Comparison of ENCODE assay signal across 13 cellular contexts in genomic region chr4:113474017-113474416, GRCh38.
DNase-seq lines count a peak whose midpoint lies in the region; ATAC-seq, FAIRE-seq and TF ChIP-seq lines count a peak whose summit lies in the region.
"Had no signal": no experiment of that assay in that cellular context is flagged by ENCODE, and none has a peak within 500 bp of the region (broad histone marks: within the 10 kb centered on the region; RNA-seq: fewer than 3 reads in every experiment).

No MANE protein-coding gene starts in this region.

- H3K27me3 ChIP-seq in bronchial epithelial cell (ENCODE audit: control insufficient read depth, insufficient read depth, low read length): no peaks in the 10 kb centered on the region

- H3K4me3 ChIP-seq in bronchial epithelial cell (ENCODE audit: low read depth, low read length): no peak overlapping the region

- no peaks in the 10 kb centered on the region for H3K27me3 Mint-ChIP-seq in T-helper 2 cell treated with Interferon-gamma antibody and Interleukin-4, amounts not matched to agents 5 μg/mL and 100 μg/mL, for 36 hours (ENCODE audit: low read depth)
- H3K27me3 Mint-ChIP-seq: effector memory CD8-positive, alpha-beta T cell had no signal

- intact Hi-C loops in left colon (cut with DNase I, micrococcal nuclease): no loop called here

- peak; percentile 23 for DNase-seq in T-helper 2 cell treated with Interferon-gamma antibody and Interleukin-4, amounts not matched to agents 5 μg/mL and 100 μg/mL, for 36 hours (ENCODE audit: low spot score)
- DNase-seq in T-helper 2 cell (no peak), HT1080 (ENCODE audit: low read depth) (peak; percentile 68), bronchial epithelial cell (ENCODE audit: low read depth) (peak; percentile 99), non-pigmented ciliary epithelial cell (ENCODE audit: low read depth) (peak; percentile 82), left colon (no peak)
- DNase-seq: 8988T; activated effector memory CD4-positive, alpha-beta T cell treated with Interleukin-2 at 50 U/mL for 16 hours; effector memory CD8-positive, alpha-beta T cell; left cardiac atrium; T-helper 9 cell had no signal

- H3K27ac Mint-ChIP-seq in T-helper 2 cell treated with Interferon-gamma antibody and Interleukin-4, amounts not matched to agents 5 μg/mL and 100 μg/mL, for 36 hours: no peak overlapping the region
- H3K27ac Mint-ChIP-seq: effector memory CD8-positive, alpha-beta T cell had no signal

- TF ChIP-seq CTCF in bronchial epithelial cell (IDR thresholded peaks at IDR 0.05; ENCODE audit: insufficient read depth, low read length, severe bottlenecking): no peak

- peaks cover 34% of the 10 kb centered on the region for H3K36me3 Mint-ChIP-seq in T-helper 2 cell treated with Interferon-gamma antibody and Interleukin-4, amounts not matched to agents 5 μg/mL and 100 μg/mL, for 36 hours (ENCODE audit: low read depth)

- no peak overlapping the region for H3K4me3 Mint-ChIP-seq in T-helper 2 cell treated with Interferon-gamma antibody and Interleukin-4, amounts not matched to agents 5 μg/mL and 100 μg/mL, for 36 hours
- H3K4me3 Mint-ChIP-seq: effector memory CD8-positive, alpha-beta T cell had no signal

- no peaks in the 10 kb centered on the region for H3K36me3 ChIP-seq in bronchial epithelial cell (ENCODE audit: control insufficient read depth, insufficient read depth, low read length)

- no peak for FAIRE-seq in bronchial epithelial cell (lab: Jason Lieb, UNC)

- H3K9me3 Mint-ChIP-seq in T-helper 2 cell treated with Interferon-gamma antibody and Interleukin-4, amounts not matched to agents 5 μg/mL and 100 μg/mL, for 36 hours: peaks cover 14% of the 10 kb centered on the region
- H3K9me3 Mint-ChIP-seq: effector memory CD8-positive, alpha-beta T cell had no signal

- ATAC-seq in GM19328 (IDR thresholded peaks at IDR 0.05; ENCODE audit: unreplicated experiment) (no peak), left colon (no peak), HG03108 (IDR thresholded peaks at IDR 0.05; ENCODE audit: unreplicated experiment) (no peak)
- ATAC-seq: effector memory CD8-positive, alpha-beta T cell had no signal

- peaks cover 10% of the 10 kb centered on the region for H3K4me1 Mint-ChIP-seq in T-helper 2 cell treated with Interferon-gamma antibody and Interleukin-4, amounts not matched to agents 5 μg/mL and 100 μg/mL, for 36 hours (ENCODE audit: low read depth)

Comparison
In these comparisons a context has a peak if more than half of its experiments do, and no peak if none do; other contexts are left out.
1. DNase-seq: peak in T-helper 2 cell treated with Interferon-gamma antibody and Interleukin-4, amounts not matched to agents 5 μg/mL and 100 μg/mL, for 36 hours (single experiment), HT1080 (single experiment), bronchial epithelial cell (single experiment) and non-pigmented ciliary epithelial cell (single experiment); none in T-helper 2 cell (0 of 5) and left colon (0 of 2).